In genomic region chr19:42219812-42220750, GRCh38 we compare ENCODE assay signal across 1 cellular context.
TF ChIP-seq lines count a peak whose summit lies in the region.

Gene ZNF526, plus strand, starts transcription at chr19:42220312. Its CDS starts 4,092 bp downstream, at chr19:42224404.

TF ChIP-seq in K562, 482 proteins besides CTCF, POLR2A, EP300 and RAD21 (continued from another document):
- TF ChIP-seq PRPF4 (IDR thresholded peaks at IDR 0.05; ENCODE audit: insufficient read depth, low read depth, low read length, poor library complexity, severe bottlenecking), result no peak
- TF ChIP-seq MCM2 (IDR thresholded peaks at IDR 0.05; ENCODE audit: low read depth), result no peak
- 0 out of 2 replicates have a peak, but pooled peaks have one; percentile 34 for TF ChIP-seq TOE1 (IDR thresholded peaks at IDR 0.05; ENCODE audit: borderline replicate concordance)
- TF ChIP-seq TOE1 (CRISPR knock-in tag; IDR thresholded peaks at IDR 0.05; ENCODE audit: borderline replicate concordance, low read depth), result no peak
- peak; percentile 84 for TF ChIP-seq NEUROD1 (IDR thresholded peaks at IDR 0.05; ENCODE audit: borderline replicate concordance, low read depth, low read length, partially characterized antibody)
- TF ChIP-seq SAFB (IDR thresholded peaks at IDR 0.05; ENCODE audit: borderline replicate concordance, low read depth, low read length), result no peak
- 0 out of 2 replicates have a peak, but pooled peaks have one; percentile 24 for TF ChIP-seq ZNF511 (CRISPR knock-in tag; IDR thresholded peaks at IDR 0.05)
- TF ChIP-seq BMI1 (IDR thresholded peaks at IDR 0.05; ENCODE audit: low read length), result no peak
- TF ChIP-seq SP1 (CRISPR knock-in tag; IDR thresholded peaks at IDR 0.05), result peak; percentile 87
- TF ChIP-seq ARID2 (IDR thresholded peaks at IDR 0.05), result 0 out of 2 replicates have a peak, but pooled peaks have one; percentile 30
- TF ChIP-seq THRB (CRISPR knock-in tag; conservative IDR thresholded peaks at IDR 0.05), result 0 out of 2 replicates have a peak, but pooled peaks have one; percentile 18
- peak; percentile 57; the same call in 1 of the 2 replicates for TF ChIP-seq ATF3 (IDR thresholded peaks at IDR 0.05)
- no peak; the same call in 1 of the 2 replicates for TF ChIP-seq ATF3 (CRISPR knock-in tag; conservative IDR thresholded peaks at IDR 0.05)
- no peak for TF ChIP-seq DACH1 (IDR thresholded peaks at IDR 0.05; ENCODE audit: partially characterized antibody)
- no peak for TF ChIP-seq RERE (CRISPR knock-in tag; IDR thresholded peaks at IDR 0.05; ENCODE audit: borderline replicate concordance)
- peak; percentile 50 for TF ChIP-seq BRD9 (IDR thresholded peaks at IDR 0.05; ENCODE audit: low read depth, partially characterized antibody)
